Comparison of ENCODE assay signal across 3 cellular contexts in genomic region chr10:118773041-118773440, GRCh38.
"Had no signal": no experiment of that assay in that cellular context is flagged by ENCODE, and none has a peak within 500 bp of the region (broad histone marks: within the 10 kb centered on the region; RNA-seq: fewer than 3 reads in every experiment).

No MANE protein-coding gene starts in this region.

- H3K4me3 ChIP-seq: GM12878 had no signal

- ATAC-seq: GM12878 had no signal

- DNase-seq: GDM1, GF-D8 had no signal
